20 cellular contexts compared by ENCODE assay signal in the genomic region with DNA sequence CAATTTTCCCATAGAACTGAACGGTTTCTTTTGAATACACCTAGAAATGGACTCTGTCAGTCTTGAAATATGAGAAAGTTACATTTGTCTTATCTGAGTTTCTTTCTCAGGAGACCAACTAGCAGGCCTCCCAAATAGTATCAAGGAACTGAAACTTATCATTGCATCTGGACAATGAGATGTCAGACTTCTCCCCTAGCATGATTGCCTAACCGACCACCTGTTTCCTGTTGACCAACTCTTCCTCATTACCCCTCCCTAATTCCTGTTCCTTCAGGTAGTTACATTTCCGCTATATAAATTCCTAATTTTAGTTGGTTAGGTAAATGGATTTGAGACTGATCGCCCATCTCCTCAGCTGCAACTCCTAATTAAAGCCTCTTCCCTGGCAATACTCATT.
DNase-seq lines count a peak whose midpoint lies in the region; ATAC-seq and TF ChIP-seq lines count a peak whose summit lies in the region.
"Had no signal": no experiment of that assay in that cellular context is flagged by ENCODE, and none has a peak within 500 bp of the region (broad histone marks: within the 10 kb centered on the region; RNA-seq: fewer than 3 reads in every experiment).

No MANE protein-coding gene starts in this region.

- H3K4me1 ChIP-seq in SJCRH30, result no peaks in the 10 kb centered on the region
- H3K4me1 ChIP-seq: A549 had no signal

- H3K4me3 ChIP-seq in HL-60 (replicated peaks; ENCODE audit: insufficient read depth, low read length), result no peak overlapping the region
- H3K4me3 ChIP-seq in SJCRH30, result no peak overlapping the region
- H3K4me3 ChIP-seq: A549 had no signal

- H3K36me3 ChIP-seq in SJCRH30, result no peaks in the 10 kb centered on the region

- H3K27ac ChIP-seq in HL-60 (replicated peaks), result no peak overlapping the region
- H3K27ac ChIP-seq in SJCRH30, result no peak overlapping the region
- H3K27ac ChIP-seq: A549 had no signal

- peak; percentile 6 to 18 for DNase-seq in AML-193 (lab: John Stamatoyannopoulos, UW)
- DNase-seq in HL-60 (ENCODE audit: low read depth in 1 of 2, low spot score in 1 of 2), result peak; percentile 31 to 61
- DNase-seq in NCI-H748 treated with DMSO at 0.1 percent for 48 hours (lab: John Stamatoyannopoulos, UW), result peak; percentile 11
- peak; percentile 11 for DNase-seq in SK-N-DZ (ENCODE audit: low spot score)
- no peak for DNase-seq in NCI-H146 treated with DMSO at 0.1 percent for 48 hours (lab: John Stamatoyannopoulos, UW; ENCODE audit: unreplicated experiment)
- no peak for DNase-seq in SJCRH30
- DNase-seq: Calu3; CD4-positive, alpha-beta T cell; GDM1; H7; NCI-H1048; NCI-H1694; NCI-H2107; NCI-H446; NCI-H82; PC-3 had no signal

- TF ChIP-seq CTCF in HL-60 (IDR thresholded peaks at IDR 0.05; ENCODE audit: insufficient read depth, low read length), result no peak

- ATAC-seq in GM21360 (IDR thresholded peaks at IDR 0.05; ENCODE audit: unreplicated experiment) (no peak), GM21423 (IDR thresholded peaks at IDR 0.05; ENCODE audit: unreplicated experiment) (no peak)
- ATAC-seq: A549, PC-3, SK-N-SH treated with all-trans-retinoic acid at 6 μM for 48 hours had no signal

- H3K9me3 ChIP-seq in SJCRH30 (replicated peaks), result no peaks in the 10 kb centered on the region
- H3K9me3 ChIP-seq: A549 had no signal

- H3K27me3 ChIP-seq in HL-60 (ENCODE audit: insufficient read depth, poor library complexity, severe bottlenecking), result no peaks in the 10 kb centered on the region
- H3K27me3 ChIP-seq in SJCRH30, result 0 out of 2 replicates have a peak, but pooled peaks cover 2% of the 10 kb centered on the region

Comparison
In these comparisons a context has a peak if more than half of its experiments do, and no peak if none do; other contexts are left out.
1. DNase-seq: peak in AML-193 (2 of 2), HL-60 (2 of 2), NCI-H748 treated with DMSO at 0.1 percent for 48 hours (single experiment) and SK-N-DZ (single experiment); none in NCI-H146 treated with DMSO at 0.1 percent for 48 hours (single experiment) and SJCRH30 (0 of 2).